Comparison of ENCODE assay signal across 19 cellular contexts in genomic region chr3:71124048-71124447, GRCh38.
DNase-seq lines count a peak whose midpoint lies in the region; ATAC-seq and TF ChIP-seq lines count a peak whose summit lies in the region.
"Had no signal": no experiment of that assay in that cellular context is flagged by ENCODE, and none has a peak within 500 bp of the region (broad histone marks: within the 10 kb centered on the region; RNA-seq: fewer than 3 reads in every experiment).

No MANE protein-coding gene starts in this region.

- BruUV-seq in Caco-2 (replicated peaks; lab: Mats Ljungman, UMichigan) = no TSS peak

- H3K4me3 Mint-ChIP-seq in Caco-2 (ENCODE audit: unreplicated experiment) = no peak overlapping the region
- peak overlapping the region; percentile 96 for H3K4me3 Mint-ChIP-seq in activated T-helper 17 cell treated with anti-CD3 and anti-CD28 coated beads, Interleukin-2, amount 50 U/mL, for 72 hours
- no peak overlapping the region for H3K4me3 Mint-ChIP-seq in stimulated activated memory B cell treated with anti-CD40 and anti-IgM and Interleukin-4, amounts not matched to agents 10 μg/mL and 1 μg/mL and 100 μg/mL, for 72 hours
- H3K4me3 Mint-ChIP-seq: B cell, GM23338 had no signal

- H3K9me3 ChIP-seq in Caco-2 (no peaks in the 10 kb centered on the region), esophagus muscularis mucosa (no peaks in the 10 kb centered on the region)
- H3K9me3 ChIP-seq: BLaER1 treated with 17β-estradiol and CSF1 and Interleukin-3, amounts not matched to agents 10 nM and 100 nM had no signal

- 26% methylated on average over 1 of the region's 1 CpG for WGBS in esophagus muscularis mucosa

- H3K4me1 ChIP-seq in Caco-2 (peaks cover 58% of the 10 kb centered on the region), esophagus muscularis mucosa (peaks cover 35 to 91% (median 85%) of the 10 kb centered on the region in 4 donors)

- TF ChIP-seq EP300 in esophagus muscularis mucosa (IDR thresholded peaks at IDR 0.05) = no peak

- no peak for TF ChIP-seq CTCF in Caco-2 (IDR thresholded peaks at IDR 0.05; ENCODE audit: insufficient read depth in 1 of 2, low read depth in 1 of 2, low read length in 1 of 2, severe bottlenecking in 1 of 2, unreplicated experiment in 1 of 2)
- no peak for TF ChIP-seq CTCF in esophagus muscularis mucosa (IDR thresholded peaks at IDR 0.05)

- DNase-seq in Caco-2 = no peak
- DNase-seq in esophagus muscularis mucosa (ENCODE audit: extremely low spot score) = no peak
- no peak for DNase-seq in activated CD4-positive, alpha-beta T cell treated with anti-CD3 and anti-CD28 coated beads, Interleukin-2, amount 50 U/mL, for 4 hours
- DNase-seq in iPS-NIHi7 (ENCODE audit: extremely low spot score) = no peak
- DNase-seq in left ventricle myocardium superior = no peak
- no peak for DNase-seq in C1 segment of cervical spinal cord (lab: John Stamatoyannopoulos, UW)
- DNase-seq: 8988T; CD4-positive, CD25-positive, alpha-beta regulatory T cell; DMS153; DMS79; GDM1; H7; IMR-90 had no signal

- H3K27ac Mint-ChIP-seq in Caco-2 (ENCODE audit: unreplicated experiment) = peak overlapping the region; percentile 33
- no peak overlapping the region for H3K27ac Mint-ChIP-seq in activated T-helper 17 cell treated with anti-CD3 and anti-CD28 coated beads, Interleukin-2, amount 50 U/mL, for 72 hours
- H3K27ac Mint-ChIP-seq in stimulated activated memory B cell treated with anti-CD40 and anti-IgM and Interleukin-4, amounts not matched to agents 10 μg/mL and 1 μg/mL and 100 μg/mL, for 72 hours = peak overlapping the region; percentile 95
- H3K27ac Mint-ChIP-seq: GM23338 had no signal

- intact Hi-C loops in Caco-2 (cut with micrococcal nuclease; ENCODE audit: unreplicated experiment) (no loop called here), esophagus muscularis mucosa (cut with DNase I) (loop anchor here (10.0 kb wide), 1 partner anchor 181 kb away; no protein-coding TSS in a partner anchor), left ventricle myocardium superior (cut with micrococcal nuclease) (loop anchor here (10.0 kb wide), 1 partner anchor 461 kb away; the partner anchor contains the start of gene FOXP1)

- H3K27me3 Mint-ChIP-seq in Caco-2 (ENCODE audit: insufficient read depth, unreplicated experiment) = no peaks in the 10 kb centered on the region
- no peaks in the 10 kb centered on the region for H3K27me3 Mint-ChIP-seq in activated T-helper 17 cell treated with anti-CD3 and anti-CD28 coated beads, Interleukin-2, amount 50 U/mL, for 72 hours
- H3K27me3 Mint-ChIP-seq in stimulated activated memory B cell treated with anti-CD40 and anti-IgM and Interleukin-4, amounts not matched to agents 10 μg/mL and 1 μg/mL and 100 μg/mL, for 72 hours = no peaks in the 10 kb centered on the region
- H3K27me3 Mint-ChIP-seq: B cell; CD4-positive, CD25-positive, alpha-beta regulatory T cell had no signal

- peaks cover 11% of the 10 kb centered on the region for H3K36me3 Mint-ChIP-seq in Caco-2 (ENCODE audit: insufficient read depth, unreplicated experiment)
- H3K36me3 Mint-ChIP-seq in activated T-helper 17 cell treated with anti-CD3 and anti-CD28 coated beads, Interleukin-2, amount 50 U/mL, for 72 hours (ENCODE audit: low read depth) = peaks cover 78% of the 10 kb centered on the region
- peaks cover 41% of the 10 kb centered on the region for H3K36me3 Mint-ChIP-seq in stimulated activated memory B cell treated with anti-CD40 and anti-IgM and Interleukin-4, amounts not matched to agents 10 μg/mL and 1 μg/mL and 100 μg/mL, for 72 hours

- H3K27ac ChIP-seq in esophagus muscularis mucosa (replicated peaks in 1 of 4) = peak overlapping the region in 3 of 4 donors; percentile 21 to 82 (median 43)
- H3K27ac ChIP-seq: BLaER1 treated with 17β-estradiol and CSF1 and Interleukin-3, amounts not matched to agents 10 nM and 100 nM had no signal

- CTCF ChIA-PET in Caco-2 (lab: Charles Lee) = no interaction called here

- TF ChIP-seq POLR2A in esophagus muscularis mucosa (IDR thresholded peaks at IDR 0.05; ENCODE audit: low read depth) = no peak

- ATAC-seq in activated T-helper 17 cell treated with anti-CD3 and anti-CD28 coated beads, Interleukin-2, amount 50 U/mL, for 72 hours (replicated peaks) = no peak
- no peak for ATAC-seq in stimulated activated memory B cell treated with anti-CD40 and anti-IgM and Interleukin-4, amounts not matched to agents 10 μg/mL and 1 μg/mL and 100 μg/mL, for 72 hours
- no peak for ATAC-seq in left ventricle myocardium superior
- ATAC-seq: GM23338, HCT116 had no signal

- H3K36me3 ChIP-seq in Caco-2 (ENCODE audit: control insufficient read depth, insufficient read depth, low read length) = no peaks in the 10 kb centered on the region; the same call in 1 of the 2 replicates
- no peaks in the 10 kb centered on the region for H3K36me3 ChIP-seq in esophagus muscularis mucosa

- POLR2A ChIA-PET in Caco-2 (lab: Charles Lee) = interaction anchor here (0.8 kb wide), 1 partner anchor 30 kb away, joined by 3 read pairs; no protein-coding TSS in a partner anchor

- H3K27me3 ChIP-seq in Caco-2 (replicated peaks; ENCODE audit: control insufficient read depth, insufficient read depth, low read length) (no peaks in the 10 kb centered on the region), esophagus muscularis mucosa (no peaks in the 10 kb centered on the region)
- H3K27me3 ChIP-seq: BLaER1 treated with 17β-estradiol and CSF1 and Interleukin-3, amounts not matched to agents 10 nM and 100 nM had no signal

- H3K9me3 Mint-ChIP-seq in Caco-2 (ENCODE audit: unreplicated experiment) = no peaks in the 10 kb centered on the region
- H3K9me3 Mint-ChIP-seq in activated T-helper 17 cell treated with anti-CD3 and anti-CD28 coated beads, Interleukin-2, amount 50 U/mL, for 72 hours = no peaks in the 10 kb centered on the region
- H3K9me3 Mint-ChIP-seq in stimulated activated memory B cell treated with anti-CD40 and anti-IgM and Interleukin-4, amounts not matched to agents 10 μg/mL and 1 μg/mL and 100 μg/mL, for 72 hours = no peaks in the 10 kb centered on the region
- H3K9me3 Mint-ChIP-seq: CD4-positive, CD25-positive, alpha-beta regulatory T cell; GM23338 had no signal

- H3K4me3 ChIP-seq in Caco-2 (ENCODE audit: low read depth, low read length) (no peak overlapping the region), esophagus muscularis mucosa (no peak overlapping the region)
- H3K4me3 ChIP-seq: BLaER1 treated with 17β-estradiol and CSF1 and Interleukin-3, amounts not matched to agents 10 nM and 100 nM; GM23338 had no signal

- peaks cover 46% of the 10 kb centered on the region for H3K4me1 Mint-ChIP-seq in Caco-2 (ENCODE audit: low read depth, unreplicated experiment)
- peaks cover 75% of the 10 kb centered on the region for H3K4me1 Mint-ChIP-seq in activated T-helper 17 cell treated with anti-CD3 and anti-CD28 coated beads, Interleukin-2, amount 50 U/mL, for 72 hours
- H3K4me1 Mint-ChIP-seq in stimulated activated memory B cell treated with anti-CD40 and anti-IgM and Interleukin-4, amounts not matched to agents 10 μg/mL and 1 μg/mL and 100 μg/mL, for 72 hours = peaks cover 80% of the 10 kb centered on the region
